In the genomic region with DNA sequence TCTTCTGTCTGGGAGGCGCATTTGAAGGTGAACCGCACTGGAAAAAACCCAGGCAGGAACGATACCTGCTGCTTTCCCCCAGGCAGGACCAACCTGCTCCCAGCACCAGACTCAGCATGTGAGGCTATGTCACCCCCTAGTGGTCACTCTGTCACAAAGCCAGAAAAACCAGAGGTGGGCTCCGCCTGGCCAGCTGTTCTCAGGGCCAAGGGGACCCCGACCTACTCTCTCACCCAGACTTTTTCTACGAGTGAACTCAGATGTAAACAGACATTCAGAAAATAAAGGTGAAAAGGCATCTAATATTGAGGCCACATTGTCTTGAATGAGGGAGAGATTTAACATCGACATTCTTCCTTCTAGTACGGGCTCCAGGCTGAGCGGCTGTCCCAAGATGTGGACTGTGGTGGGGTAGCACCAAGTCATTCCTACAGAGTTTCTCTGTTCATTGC, we compare ENCODE assay signal across 8 cellular contexts.
DNase-seq lines count a peak whose midpoint lies in the region; ATAC-seq and TF ChIP-seq lines count a peak whose summit lies in the region.

No MANE protein-coding gene starts in this region.

- no peak overlapping the region for H3K27ac ChIP-seq in left lung

- H3K27me3 ChIP-seq in left lung = no peaks in the 10 kb centered on the region

- peaks cover 11 to 20% of the 10 kb centered on the region in 2 donors for H3K4me1 ChIP-seq in left lung

- ATAC-seq in GM21723 (IDR thresholded peaks at IDR 0.05; ENCODE audit: unreplicated experiment) (peak; percentile 63), left lung (peak; percentile 84), HG03460 (IDR thresholded peaks at IDR 0.05; ENCODE audit: unreplicated experiment) (no peak)

- no peak overlapping the region for H3K4me3 ChIP-seq in choroid plexus epithelial cell (ENCODE audit: low read depth, low read length)
- no peak overlapping the region for H3K4me3 ChIP-seq in left lung

- DNase-seq in CMK (ENCODE audit: low read depth) = peak; percentile 36
- DNase-seq in NCI-H2081 treated with DMSO at 0.1 percent for 48 hours (lab: John Stamatoyannopoulos, UW) = peak; percentile 47
- peak; percentile 53 for DNase-seq in activated CD4-positive, CD25-positive, alpha-beta regulatory T cell treated with anti-CD3 and anti-CD28 coated beads, Interleukin-2, amount 50 U/mL, for 72 hours
- DNase-seq in choroid plexus epithelial cell (ENCODE audit: low read depth) = peak; percentile 79
- peak in 1 of 2 donors; percentile 53 for DNase-seq in left lung
- DNase-seq in stimulated activated CD8-positive, alpha-beta memory T cell treated with anti-CD3 and anti-CD28 coated beads, Interleukin-15, amount 100 ng/mL, for 1 hour (ENCODE audit: low read depth) = peak; percentile 38

- no peaks in the 10 kb centered on the region for H3K9me3 ChIP-seq in left lung

- intact Hi-C loops in left lung (cut with DNase I) = loop anchor here in 1 of 2 donors (10.0 kb wide), 1 partner anchor 385 kb away; no protein-coding TSS in a partner anchor

- peak; percentile 94 for TF ChIP-seq CTCF in choroid plexus epithelial cell (conservative IDR thresholded peaks at IDR 0.05; ENCODE audit: low read depth, low read length)
- peak; percentile 78 to 80 for TF ChIP-seq CTCF in left lung (IDR thresholded peaks at IDR 0.05)

- H3K36me3 ChIP-seq in left lung = no peaks in the 10 kb centered on the region
